In genomic region chr14:87059060-87059827, GRCh38 we compare ENCODE assay signal across 17 cellular contexts.
DNase-seq lines count a peak whose midpoint lies in the region; ATAC-seq and TF ChIP-seq lines count a peak whose summit lies in the region.
"Had no signal": no experiment of that assay in that cellular context is flagged by ENCODE, and none has a peak within 500 bp of the region (broad histone marks: within the 10 kb centered on the region; RNA-seq: fewer than 3 reads in every experiment).

No MANE protein-coding gene starts in this region.

- no peaks in the 10 kb centered on the region for H3K4me1 ChIP-seq in upper lobe of right lung
- H3K4me1 ChIP-seq: BLaER1 had no signal

- H3K4me3 Mint-ChIP-seq in activated CD4-positive, alpha-beta T cell treated with anti-CD3 and anti-CD28 coated beads, Interleukin-2, amount 10 ng/mL, durations not matched to agents 7 days and 5 days = no peak overlapping the region
- H3K4me3 Mint-ChIP-seq in effector memory CD8-positive, alpha-beta T cell = no peak overlapping the region
- H3K4me3 Mint-ChIP-seq: CD4-positive, CD25-positive, alpha-beta regulatory T cell; H9 had no signal

- H3K4me3 ChIP-seq in MG63 (no peak overlapping the region), astrocyte of the spinal cord (ENCODE audit: low read depth, low read length) (no peak overlapping the region), upper lobe of right lung (no peak overlapping the region)
- H3K4me3 ChIP-seq: BLaER1 had no signal

- no peaks in the 10 kb centered on the region for H3K27me3 Mint-ChIP-seq in activated CD4-positive, alpha-beta T cell treated with anti-CD3 and anti-CD28 coated beads, Interleukin-2, amount 10 ng/mL, durations not matched to agents 7 days and 5 days
- H3K27me3 Mint-ChIP-seq in effector memory CD8-positive, alpha-beta T cell = no peaks in the 10 kb centered on the region
- H3K27me3 Mint-ChIP-seq: CD4-positive, CD25-positive, alpha-beta regulatory T cell had no signal

- no peaks in the 10 kb centered on the region for H3K9me3 ChIP-seq in MG63
- no peaks in the 10 kb centered on the region for H3K9me3 ChIP-seq in upper lobe of right lung
- H3K9me3 ChIP-seq: BLaER1 had no signal

- no peaks in the 10 kb centered on the region for H3K36me3 Mint-ChIP-seq in activated CD4-positive, alpha-beta T cell treated with anti-CD3 and anti-CD28 coated beads, Interleukin-2, amount 10 ng/mL, durations not matched to agents 7 days and 5 days (ENCODE audit: low read depth)
- no peaks in the 10 kb centered on the region for H3K36me3 Mint-ChIP-seq in effector memory CD8-positive, alpha-beta T cell (ENCODE audit: insufficient read depth)
- H3K36me3 Mint-ChIP-seq: CD4-positive, CD25-positive, alpha-beta regulatory T cell had no signal

- TF ChIP-seq CTCF in astrocyte of the spinal cord (IDR thresholded peaks at IDR 0.05; ENCODE audit: low read depth, low read length) (no peak), upper lobe of right lung (IDR thresholded peaks at IDR 0.05) (no peak)

- in situ Hi-C loops in astrocyte of the spinal cord (cut with HindIII; ENCODE audit: low sequenced_read_pairs) = no loop called here

- H3K4me1 Mint-ChIP-seq in activated CD4-positive, alpha-beta T cell treated with anti-CD3 and anti-CD28 coated beads, Interleukin-2, amount 10 ng/mL, durations not matched to agents 7 days and 5 days = no peaks in the 10 kb centered on the region
- no peaks in the 10 kb centered on the region for H3K4me1 Mint-ChIP-seq in effector memory CD8-positive, alpha-beta T cell (ENCODE audit: low read depth in 2 of 2)
- H3K4me1 Mint-ChIP-seq: CD4-positive, CD25-positive, alpha-beta regulatory T cell had no signal

- H3K27ac Mint-ChIP-seq in activated CD4-positive, alpha-beta T cell treated with anti-CD3 and anti-CD28 coated beads, Interleukin-2, amount 10 ng/mL, durations not matched to agents 7 days and 5 days = no peak overlapping the region
- H3K27ac Mint-ChIP-seq in effector memory CD8-positive, alpha-beta T cell = no peak overlapping the region
- H3K27ac Mint-ChIP-seq: CD4-positive, CD25-positive, alpha-beta regulatory T cell; H9 had no signal

- H3K36me3 ChIP-seq in MG63 (no peaks in the 10 kb centered on the region), upper lobe of right lung (no peaks in the 10 kb centered on the region)
- H3K36me3 ChIP-seq: BLaER1 had no signal

- peak; percentile 54 for ATAC-seq in upper lobe of right lung
- ATAC-seq in effector memory CD8-positive, alpha-beta T cell (replicated peaks) = no peak
- ATAC-seq: HepG2, PC-3 had no signal

- CTCF ChIA-PET in activated CD4-positive, alpha-beta T cell treated with anti-CD3 and anti-CD28 coated beads, Interleukin-2, amount 10 ng/mL, durations not matched to agents 7 days and 5 days (lab: Charles Lee) = no interaction called here

- no peaks in the 10 kb centered on the region for H3K27me3 ChIP-seq in MG63
- H3K27me3 ChIP-seq in upper lobe of right lung = no peaks in the 10 kb centered on the region
- H3K27me3 ChIP-seq: BLaER1 had no signal

- DNase-seq in MG63 = peak; percentile 21
- peak; percentile 27 for DNase-seq in astrocyte of the spinal cord (ENCODE audit: low read depth, low spot score)
- DNase-seq in fibroblast of peridontal ligament (ENCODE audit: extremely low read depth) = peak; percentile 19
- DNase-seq in upper lobe of right lung = no peak
- DNase-seq in activated CD4-positive, alpha-beta T cell treated with anti-CD3 and anti-CD28 coated beads, Interleukin-2, amount 10 ng/mL, durations not matched to agents 7 days and 5 days = no peak
- DNase-seq in LoVo (ENCODE audit: low spot score) = no peak
- no peak for DNase-seq in effector memory CD8-positive, alpha-beta T cell
- DNase-seq: CD4-positive, CD25-positive, alpha-beta regulatory T cell; H9; Kasumi-1; MM.1S; NCI-H2029; NCI-H524 treated with DMSO at 0.1 percent for 48 hours; NCI-H774; PC-3 had no signal

- POLR2A ChIA-PET in activated CD4-positive, alpha-beta T cell treated with anti-CD3 and anti-CD28 coated beads, Interleukin-2, amount 10 ng/mL, durations not matched to agents 7 days and 5 days (lab: Charles Lee) = no interaction called here

- intact Hi-C loops in upper lobe of right lung (cut with DNase I) = no loop called here

- H3K27ac ChIP-seq in upper lobe of right lung = no peak overlapping the region
- H3K27ac ChIP-seq: BLaER1 had no signal

- no peaks in the 10 kb centered on the region for H3K9me3 Mint-ChIP-seq in activated CD4-positive, alpha-beta T cell treated with anti-CD3 and anti-CD28 coated beads, Interleukin-2, amount 10 ng/mL, durations not matched to agents 7 days and 5 days
- H3K9me3 Mint-ChIP-seq in effector memory CD8-positive, alpha-beta T cell = peaks cover 5 to 10% of the 10 kb centered on the region in 2 donors
- H3K9me3 Mint-ChIP-seq: H9 had no signal

Comparison
In these comparisons a context has a peak if more than half of its experiments do, and no peak if none do; other contexts are left out.
1. DNase-seq: peak in MG63 (single experiment), astrocyte of the spinal cord (single experiment) and fibroblast of peridontal ligament (single experiment); none in upper lobe of right lung (single experiment), activated CD4-positive, alpha-beta T cell treated with anti-CD3 and anti-CD28 coated beads, Interleukin-2, amount 10 ng/mL, durations not matched to agents 7 days and 5 days (single experiment), LoVo (single experiment) and effector memory CD8-positive, alpha-beta T cell (0 of 3).